ENCODE assay signal across 25 cellular contexts in genomic region chr7:153808117-153808516, GRCh38.
"Had no signal": no experiment of that assay in that cellular context is flagged by ENCODE, and none has a peak within 500 bp of the region (broad histone marks: within the 10 kb centered on the region; RNA-seq: fewer than 3 reads in every experiment).

No MANE protein-coding gene starts in this region.

- H3K36me3 ChIP-seq: colonic mucosa, gastrocnemius medialis, lower lobe of right lung, prostate gland, right atrium auricular region, stomach, thyroid gland had no signal

- DNase-seq: colonic mucosa; effector CD8-positive, alpha-beta T cell; endodermal cell; foreskin fibroblast; gastrocnemius medialis; head of caudate nucleus; left ventricle myocardium superior; lower lobe of right lung; natural killer cell; stimulated activated CD4-positive, alpha-beta T cell treated with anti-CD3 and anti-CD28 coated beads, Interleukin-12 subunit alpha, Interleukin-12 subunit beta, amount 100 ng/mL, for 4 hours; stimulated activated CD4-positive, alpha-beta T cell treated with anti-CD3 and anti-CD28 coated beads, Interleukin-1b, Interleukin-23, amount 100 ng/mL, for 48 hours; stimulated activated CD4-positive, alpha-beta T cell treated with anti-CD3 and anti-CD28 coated beads, Interleukin-4, amount 100 ng/mL, for 1 hour; stimulated activated CD8-positive, alpha-beta memory T cell treated with anti-CD3 and anti-CD28 coated beads, Interleukin-4, amount 100 ng/mL, for 48 hours; stimulated activated naive CD4-positive, alpha-beta T cell treated with Interleukin-2 at 50 U/mL for 16 hours; stomach; thyroid gland had no signal

- H3K27ac ChIP-seq: colonic mucosa, epithelial cell of prostate, gastrocnemius medialis, lower lobe of right lung, parathyroid adenoma, prostate gland, right atrium auricular region, stomach, thyroid gland had no signal

- H2AFZ ChIP-seq: parathyroid adenoma had no signal

- H3K9me3 ChIP-seq: colonic mucosa, gastrocnemius medialis, lower lobe of right lung, prostate gland, right atrium auricular region, stomach, thyroid gland had no signal

- H3K9ac ChIP-seq: parathyroid adenoma had no signal

- H3K79me2 ChIP-seq: parathyroid adenoma had no signal

- ATAC-seq: esophagus mucosa, gastrocnemius medialis, left ventricle myocardium superior, sciatic nerve had no signal

- H3K4me1 ChIP-seq: colonic mucosa, gastrocnemius medialis, lower lobe of right lung, parathyroid adenoma, prostate gland, right atrium auricular region, stomach, thyroid gland had no signal

- H3K4me2 ChIP-seq: smooth muscle cell had no signal

- H3K27me3 ChIP-seq: colonic mucosa, gastrocnemius medialis, right atrium auricular region, stomach, thyroid gland had no signal

- FAIRE-seq: keratinocyte, urothelium cell line had no signal

- H3K4me3 ChIP-seq: colonic mucosa, gastrocnemius medialis, lower lobe of right lung, prostate gland, right atrium auricular region, smooth muscle cell, stomach, thyroid gland had no signal
